1 cellular context compared by ENCODE assay signal in the genomic region with DNA sequence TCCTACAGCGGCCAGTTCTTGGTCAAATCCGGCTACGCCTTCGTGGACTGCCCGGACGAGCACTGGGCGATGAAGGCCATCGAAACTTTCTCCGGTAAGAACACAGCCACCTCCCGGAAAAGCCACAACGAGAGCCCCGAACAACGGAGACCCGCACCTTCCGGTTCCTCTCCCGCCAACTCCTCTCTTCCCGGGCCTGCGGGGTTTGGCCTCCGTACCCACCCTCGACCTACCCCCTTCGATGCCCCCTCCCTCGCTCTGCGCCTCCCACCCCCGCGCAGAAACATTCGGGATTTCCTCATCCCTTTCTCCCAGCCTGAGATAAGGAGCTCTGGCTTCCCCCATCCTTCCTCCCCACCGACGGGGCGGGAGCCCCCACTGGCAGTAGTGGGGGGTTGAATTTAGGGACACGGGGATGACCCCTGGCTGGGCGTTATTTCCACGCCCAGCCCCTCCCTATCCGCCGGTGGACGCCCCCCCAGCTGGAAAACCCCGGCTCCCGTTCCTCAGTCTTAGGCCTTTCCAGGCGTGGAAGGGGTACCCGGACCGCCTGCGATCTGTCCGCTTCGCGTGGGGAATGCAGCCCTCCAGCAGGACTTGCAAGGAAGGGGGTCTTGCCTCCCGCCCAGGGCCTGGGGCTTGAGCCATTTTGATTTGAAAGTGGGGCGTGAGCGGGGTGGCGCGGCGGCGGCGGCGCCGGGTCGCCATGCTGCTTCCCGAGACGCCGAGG.
A peak's percentile ranks its signal among the peaks of the same experiment; 100 is the strongest.
TF ChIP-seq lines count a peak whose summit lies in the region.

No MANE protein-coding gene starts in this region.

TF ChIP-seq in K562, 482 proteins besides CTCF, POLR2A, EP300 and RAD21 (continued from another document):
- TF ChIP-seq ASH1L (IDR thresholded peaks at IDR 0.05; ENCODE audit: borderline replicate concordance, low read depth, partially characterized antibody) (no peak), ZNF780A (CRISPR knock-in tag; IDR thresholded peaks at IDR 0.05) (no peak), PML (IDR thresholded peaks at IDR 0.05; ENCODE audit: low read length) (no peak; the same call in 1 of the 2 replicates), NFE2 (IDR thresholded peaks at IDR 0.05; ENCODE audit: low read depth) (no peak), ZNF133 (CRISPR knock-in tag; IDR thresholded peaks at IDR 0.05) (no peak), CBFA2T3 (IDR thresholded peaks at IDR 0.05) (no peak), HDAC2 (IDR thresholded peaks at IDR 0.05) (no peak), PRDM10 (IDR thresholded peaks at IDR 0.05; ENCODE audit: partially characterized antibody) (no peak), ZNF384 (IDR thresholded peaks at IDR 0.05; ENCODE audit: low read depth, low read length) (no peak), ZNF232 (CRISPR knock-in tag; IDR thresholded peaks at IDR 0.05) (no peak), HNRNPUL1 (IDR thresholded peaks at IDR 0.05; ENCODE audit: low read length) (no peak), PTTG1 (tag; IDR thresholded peaks at IDR 0.05; ENCODE audit: low read depth) (no peak), KHSRP (IDR thresholded peaks at IDR 0.05) (no peak), ELF1 (tag; IDR thresholded peaks at IDR 0.05) (0 out of 2 replicates have a peak, but pooled peaks have one; percentile 4), KLF16 (IDR thresholded peaks at IDR 0.05) (no peak), ZNF764 (CRISPR knock-in tag; IDR thresholded peaks at IDR 0.05; ENCODE audit: low read depth) (no peak), USF1 (CRISPR knock-in tag; IDR thresholded peaks at IDR 0.05) (no peak), ZNF24 (IDR thresholded peaks at IDR 0.05) (no peak), BRF1 (IDR thresholded peaks at IDR 0.05; ENCODE audit: borderline replicate concordance, extremely low read depth, insufficient read length) (no peak), OTX1 (CRISPR knock-in tag; IDR thresholded peaks at IDR 0.05) (no peak), ZNF263 (CRISPR knock-in tag; IDR thresholded peaks at IDR 0.05; ENCODE audit: borderline replicate concordance) (peak; percentile 54; the same call in 1 of the 2 replicates), LCOR (CRISPR knock-in tag; IDR thresholded peaks at IDR 0.05) (no peak), HNRNPH1 (optimal IDR thresholded peaks at IDR 0.05; ENCODE audit: low read depth, low read length) (no peak), CREM (IDR thresholded peaks at IDR 0.05; ENCODE audit: low read depth) (no peak), POLR2G (IDR thresholded peaks at IDR 0.05; ENCODE audit: low read depth, low read length) (peak; percentile 83), STAT5B (CRISPR knock-in tag; IDR thresholded peaks at IDR 0.05) (no peak), SRSF1 (IDR thresholded peaks at IDR 0.05; ENCODE audit: low read depth, low read length) (no peak), LEF1 (IDR thresholded peaks at IDR 0.05) (no peak), MAZ (CRISPR knock-in tag; conservative IDR thresholded peaks at IDR 0.05 in 1 of 2, IDR thresholded peaks at IDR 0.05 in 1 of 2) (peak; percentile 54 to 68), DACH1 (IDR thresholded peaks at IDR 0.05; ENCODE audit: partially characterized antibody) (peak; percentile 59), ZNF324 (CRISPR knock-in tag; IDR thresholded peaks at IDR 0.05) (no peak), ZFP36 (IDR thresholded peaks at IDR 0.05; ENCODE audit: low read depth, low read length, partially characterized antibody) (no peak), ZNF79 (CRISPR knock-in tag; IDR thresholded peaks at IDR 0.05; ENCODE audit: low read depth) (no peak), GTF2E2 (tag; IDR thresholded peaks at IDR 0.05) (no peak)
- TF ChIP-seq, protein P1, sequence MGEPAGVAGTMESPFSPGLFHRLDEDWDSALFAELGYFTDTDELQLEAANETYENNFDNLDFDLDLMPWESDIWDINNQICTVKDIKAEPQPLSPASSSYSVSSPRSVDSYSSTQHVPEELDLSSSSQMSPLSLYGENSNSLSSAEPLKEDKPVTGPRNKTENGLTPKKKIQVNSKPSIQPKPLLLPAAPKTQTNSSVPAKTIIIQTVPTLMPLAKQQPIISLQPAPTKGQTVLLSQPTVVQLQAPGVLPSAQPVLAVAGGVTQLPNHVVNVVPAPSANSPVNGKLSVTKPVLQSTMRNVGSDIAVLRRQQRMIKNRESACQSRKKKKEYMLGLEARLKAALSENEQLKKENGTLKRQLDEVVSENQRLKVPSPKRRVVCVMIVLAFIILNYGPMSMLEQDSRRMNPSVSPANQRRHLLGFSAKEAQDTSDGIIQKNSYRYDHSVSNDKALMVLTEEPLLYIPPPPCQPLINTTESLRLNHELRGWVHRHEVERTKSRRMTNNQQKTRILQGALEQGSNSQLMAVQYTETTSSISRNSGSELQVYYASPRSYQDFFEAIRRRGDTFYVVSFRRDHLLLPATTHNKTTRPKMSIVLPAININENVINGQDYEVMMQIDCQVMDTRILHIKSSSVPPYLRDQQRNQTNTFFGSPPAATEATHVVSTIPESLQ (CRISPR knock-in tag; IDR thresholded peaks at IDR 0.05), result no peak
- TF ChIP-seq, protein P2, sequence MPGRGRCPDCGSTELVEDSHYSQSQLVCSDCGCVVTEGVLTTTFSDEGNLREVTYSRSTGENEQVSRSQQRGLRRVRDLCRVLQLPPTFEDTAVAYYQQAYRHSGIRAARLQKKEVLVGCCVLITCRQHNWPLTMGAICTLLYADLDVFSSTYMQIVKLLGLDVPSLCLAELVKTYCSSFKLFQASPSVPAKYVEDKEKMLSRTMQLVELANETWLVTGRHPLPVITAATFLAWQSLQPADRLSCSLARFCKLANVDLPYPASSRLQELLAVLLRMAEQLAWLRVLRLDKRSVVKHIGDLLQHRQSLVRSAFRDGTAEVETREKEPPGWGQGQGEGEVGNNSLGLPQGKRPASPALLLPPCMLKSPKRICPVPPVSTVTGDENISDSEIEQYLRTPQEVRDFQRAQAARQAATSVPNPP (IDR thresholded peaks at IDR 0.05; ENCODE audit: borderline replicate concordance, insufficient read depth, insufficient read length), result no peak
- TF ChIP-seq, protein P3, sequence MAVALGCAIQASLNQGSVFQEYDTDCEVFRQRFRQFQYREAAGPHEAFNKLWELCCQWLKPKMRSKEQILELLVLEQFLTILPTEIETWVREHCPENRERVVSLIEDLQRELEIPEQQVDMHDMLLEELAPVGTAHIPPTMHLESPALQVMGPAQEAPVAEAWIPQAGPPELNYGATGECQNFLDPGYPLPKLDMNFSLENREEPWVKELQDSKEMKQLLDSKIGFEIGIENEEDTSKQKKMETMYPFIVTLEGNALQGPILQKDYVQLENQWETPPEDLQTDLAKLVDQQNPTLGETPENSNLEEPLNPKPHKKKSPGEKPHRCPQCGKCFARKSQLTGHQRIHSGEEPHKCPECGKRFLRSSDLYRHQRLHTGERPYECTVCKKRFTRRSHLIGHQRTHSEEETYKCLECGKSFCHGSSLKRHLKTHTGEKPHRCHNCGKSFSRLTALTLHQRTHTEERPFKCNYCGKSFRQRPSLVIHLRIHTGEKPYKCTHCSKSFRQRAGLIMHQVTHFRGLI (CRISPR knock-in tag; IDR thresholded peaks at IDR 0.05), result no peak
- TF ChIP-seq, protein P4, sequence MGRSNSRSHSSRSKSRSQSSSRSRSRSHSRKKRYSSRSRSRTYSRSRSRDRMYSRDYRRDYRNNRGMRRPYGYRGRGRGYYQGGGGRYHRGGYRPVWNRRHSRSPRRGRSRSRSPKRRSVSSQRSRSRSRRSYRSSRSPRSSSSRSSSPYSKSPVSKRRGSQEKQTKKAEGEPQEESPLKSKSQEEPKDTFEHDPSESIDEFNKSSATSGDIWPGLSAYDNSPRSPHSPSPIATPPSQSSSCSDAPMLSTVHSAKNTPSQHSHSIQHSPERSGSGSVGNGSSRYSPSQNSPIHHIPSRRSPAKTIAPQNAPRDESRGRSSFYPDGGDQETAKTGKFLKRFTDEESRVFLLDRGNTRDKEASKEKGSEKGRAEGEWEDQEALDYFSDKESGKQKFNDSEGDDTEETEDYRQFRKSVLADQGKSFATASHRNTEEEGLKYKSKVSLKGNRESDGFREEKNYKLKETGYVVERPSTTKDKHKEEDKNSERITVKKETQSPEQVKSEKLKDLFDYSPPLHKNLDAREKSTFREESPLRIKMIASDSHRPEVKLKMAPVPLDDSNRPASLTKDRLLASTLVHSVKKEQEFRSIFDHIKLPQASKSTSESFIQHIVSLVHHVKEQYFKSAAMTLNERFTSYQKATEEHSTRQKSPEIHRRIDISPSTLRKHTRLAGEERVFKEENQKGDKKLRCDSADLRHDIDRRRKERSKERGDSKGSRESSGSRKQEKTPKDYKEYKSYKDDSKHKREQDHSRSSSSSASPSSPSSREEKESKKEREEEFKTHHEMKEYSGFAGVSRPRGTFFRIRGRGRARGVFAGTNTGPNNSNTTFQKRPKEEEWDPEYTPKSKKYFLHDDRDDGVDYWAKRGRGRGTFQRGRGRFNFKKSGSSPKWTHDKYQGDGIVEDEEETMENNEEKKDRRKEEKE (IDR thresholded peaks at IDR 0.05; ENCODE audit: borderline replicate concordance in 1 of 2, control insufficient read depth in 1 of 2, low read depth in 2 of 2, low read length in 1 of 2), result no peak
